In the genomic region with DNA sequence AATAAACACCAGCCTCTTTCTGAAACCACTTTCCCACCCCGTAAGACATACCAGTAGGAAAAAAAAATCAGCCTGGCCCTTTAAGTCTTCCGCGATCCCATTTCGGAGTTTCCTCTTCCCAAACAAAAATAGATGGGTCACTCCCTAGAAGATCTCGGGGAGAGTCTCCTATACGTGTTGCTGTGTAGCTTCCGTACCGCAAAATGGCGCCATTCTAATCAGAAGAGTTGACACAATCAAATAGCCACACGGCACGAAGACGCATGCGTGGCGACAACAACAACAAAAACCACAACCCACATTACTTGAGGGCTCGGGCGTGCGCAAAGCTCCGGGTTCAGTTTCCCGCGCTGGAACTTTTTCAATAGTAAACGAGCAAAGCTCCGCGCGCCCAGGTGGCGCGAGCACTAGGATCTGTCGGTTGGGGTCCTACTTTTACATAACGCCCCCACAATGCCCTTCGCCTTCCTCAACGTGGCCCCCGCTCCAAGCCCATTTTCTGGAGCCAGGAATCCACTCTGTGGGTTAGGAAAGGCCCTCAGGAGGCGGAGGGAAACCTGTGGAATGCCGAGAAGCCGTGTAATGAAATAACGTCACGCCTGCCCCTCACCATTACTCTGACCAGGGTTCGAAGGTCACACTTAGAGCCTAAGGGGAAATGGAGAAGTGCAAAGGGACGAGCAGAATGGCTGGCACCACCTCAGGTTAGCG, we compare ENCODE assay signal across 8 cellular contexts. TPM values are rescaled to one million over a fixed set of nuclear protein-coding genes. Genes with fewer than 3 reads are reported as not detected.
DNase-seq lines count a peak whose midpoint lies in the region; TF ChIP-seq lines count a peak whose summit lies in the region.

TSS of gene GPANK1 (minus strand) at position 208 of the 711 bp plus-strand sequence. CDS start 519 bp downstream, outside the sequence.

- peaks cover 48% of the 10 kb centered on the region for H3K79me2 ChIP-seq in Karpas-422 (ENCODE audit: low read length)

- H3K27me3 ChIP-seq in Karpas-422 (ENCODE audit: low read length) (no peaks in the 10 kb centered on the region), Peyer's patch (no peaks in the 10 kb centered on the region), mucosa of rectum (ENCODE audit: control insufficient read depth in 2 of 2, insufficient read depth in 2 of 2, low read length in 2 of 2) (no peaks in the 10 kb centered on the region)

- H3K36me3 ChIP-seq in Karpas-422 (ENCODE audit: insufficient read depth, low read length) (peaks cover 25% of the 10 kb centered on the region), Peyer's patch (peaks cover 0 to 38% (median 0%) of the 10 kb centered on the region in 3 donors), mucosa of rectum (ENCODE audit: control insufficient read depth in 2 of 2, insufficient read depth in 2 of 2, low read length in 2 of 2) (peaks cover 29 to 42% of the 10 kb centered on the region in 2 donors)

- peak within 1 kb of the TSS; percentile 89 for H3K4me3 Mint-ChIP-seq in activated T-cell treated with anti-CD3 and anti-CD28 coated beads, Interleukin-2, amount 50 U/mL, for 24 hours

- H3K27ac Mint-ChIP-seq in activated T-cell treated with anti-CD3 and anti-CD28 coated beads, Interleukin-2, amount 50 U/mL, for 24 hours, result peak within 1 kb of the TSS; percentile 97

- DNase-seq in AG08396 (ENCODE audit: low spot score) (peak; percentile 84), GM19240 (ENCODE audit: insufficient read length, low spot score) (peak; percentile 69), Karpas-422 (peak; percentile 97), Peyer's patch (peak; percentile 89 to 97 (median 94)), epithelial cell of proximal tubule (ENCODE audit: low read depth) (peak; percentile 62)
- DNase-seq in activated T-cell treated with anti-CD3 and anti-CD28 coated beads, Interleukin-2, amount 50 U/mL, for 24 hours, result peak; percentile 86
- DNase-seq in stimulated activated CD8-positive, alpha-beta memory T cell treated with anti-CD3 and anti-CD28 coated beads, Interleukin-4, amount 100 ng/mL, for 24 hours (ENCODE audit: low read depth), result peak; percentile 87

- peak within 1 kb of the TSS; percentile 89 for H3K4me2 ChIP-seq in Karpas-422 (ENCODE audit: low read depth, low read length, poor library complexity, severe bottlenecking)

- H3K27ac ChIP-seq in Karpas-422 (ENCODE audit: low read length) (peak within 1 kb of the TSS; percentile 89), Peyer's patch (peak within 1 kb of the TSS; percentile 92 to 99 (median 95)), mucosa of rectum (ENCODE audit: low read depth in 2 of 2, low read length in 2 of 2) (peak within 1 kb of the TSS; percentile 98 to 99)

- peaks cover 9% of the 10 kb centered on the region; the same call in 1 of the 2 replicates for H4K20me1 ChIP-seq in Karpas-422 (ENCODE audit: insufficient read depth, low read depth, low read length)

- TF ChIP-seq CTCF in Peyer's patch (IDR thresholded peaks at IDR 0.05) (no peak), epithelial cell of proximal tubule (conservative IDR thresholded peaks at IDR 0.05; ENCODE audit: low read depth, low read length) (no peak)

- H3K4me1 ChIP-seq in Karpas-422 (ENCODE audit: low read length) (peaks cover 35% of the 10 kb centered on the region), Peyer's patch (peaks cover 2 to 46% (median 5%) of the 10 kb centered on the region in 4 donors), mucosa of rectum (ENCODE audit: control insufficient read depth in 2 of 2, insufficient read depth in 2 of 2, low read length in 2 of 2) (peaks cover 21 to 33% of the 10 kb centered on the region in 2 donors)

- H3K4me1 Mint-ChIP-seq in activated T-cell treated with anti-CD3 and anti-CD28 coated beads, Interleukin-2, amount 50 U/mL, for 24 hours (ENCODE audit: low read depth), result peaks cover 76% of the 10 kb centered on the region

- H3K9me2 ChIP-seq in Karpas-422 (replicated peaks; ENCODE audit: insufficient read depth, low read length), result no peaks in the 10 kb centered on the region

- TF ChIP-seq POLR2A in Peyer's patch (IDR thresholded peaks at IDR 0.05), result peak; percentile 62 to 81

- peaks cover 98% of the 10 kb centered on the region for H3K36me3 Mint-ChIP-seq in activated T-cell treated with anti-CD3 and anti-CD28 coated beads, Interleukin-2, amount 50 U/mL, for 24 hours (ENCODE audit: low read depth)

- H3K4me3 ChIP-seq in Karpas-422 (ENCODE audit: low read length) (peak within 1 kb of the TSS; percentile 91), Peyer's patch (peak within 1 kb of the TSS; percentile 68 to 95 (median 79)), epithelial cell of proximal tubule (ENCODE audit: low read depth, low read length) (peak within 1 kb of the TSS; percentile 98), mucosa of rectum (ENCODE audit: low read length in 2 of 2) (peak within 1 kb of the TSS; percentile 88 to 95)

- no peaks in the 10 kb centered on the region for H3K27me3 Mint-ChIP-seq in activated T-cell treated with anti-CD3 and anti-CD28 coated beads, Interleukin-2, amount 50 U/mL, for 24 hours

- H3K9ac ChIP-seq in Karpas-422 (ENCODE audit: low read length), result peak within 1 kb of the TSS; percentile 90
- peak within 1 kb of the TSS; percentile 95 to 98 for H3K9ac ChIP-seq in mucosa of rectum (ENCODE audit: low read depth in 1 of 2, low read length in 2 of 2)

- no peak within 1 kb of the TSS for H2AFZ ChIP-seq in Karpas-422 (ENCODE audit: low read length)

- H3K9me3 Mint-ChIP-seq in activated T-cell treated with anti-CD3 and anti-CD28 coated beads, Interleukin-2, amount 50 U/mL, for 24 hours, result no peaks in the 10 kb centered on the region

- H3K9me3 ChIP-seq in Karpas-422 (ENCODE audit: low read length) (no peaks in the 10 kb centered on the region), Peyer's patch (no peaks in the 10 kb centered on the region), mucosa of rectum (ENCODE audit: control insufficient read depth in 2 of 2, low read length in 2 of 2) (no peaks in the 10 kb centered on the region)

RNA-seq across cellular contexts. Expression of gene GPANK1, which starts in this region (rescaled TPM):
- 18.6 and 26.2 TPM in 2 replicates for total RNA-seq in Karpas-422 (2014; rRNA removed; shearing (Covaris generic); ENCODE audit: low replicate concordance)
- total RNA-seq in Peyer's patch (10 to 100 TPM; 29.4 to 63.5 (median 41.9) TPM), epithelial cell of proximal tubule (16.0 and 32.9 TPM in 2 replicates)

Comparison
In these comparisons a context has a peak if more than half of its experiments do, and no peak if none do; other contexts are left out.
1. Peak in every context shown above with its lines: DNase-seq, H3K4me3 ChIP-seq and H3K27ac ChIP-seq.